In the genomic region with DNA sequence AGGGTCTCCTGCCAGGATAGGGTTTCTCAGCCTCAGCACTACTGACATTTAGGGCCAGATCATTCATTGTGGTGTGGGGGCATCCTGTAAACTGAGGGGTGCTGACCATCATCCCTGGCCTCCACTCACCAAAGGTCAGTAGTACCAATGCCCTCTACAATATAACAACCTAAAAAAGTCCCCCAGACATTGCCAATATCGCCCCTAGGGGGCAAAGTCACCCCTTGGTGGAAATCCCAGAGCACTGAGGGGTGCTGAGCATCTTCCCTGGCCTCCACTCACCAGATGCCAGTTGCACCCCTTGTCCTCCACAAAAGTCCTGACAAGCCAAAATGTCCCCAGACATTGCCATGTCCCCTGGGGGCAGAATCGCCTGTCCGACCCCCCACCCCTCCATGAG, we compare ENCODE assay signal across 1 cellular context.
TF ChIP-seq lines count a peak whose summit lies in the region.

No MANE protein-coding gene starts in this region.

TF ChIP-seq in A549, 52 proteins besides CTCF, POLR2A, EP300 and RAD21 (continued from another document):
- TF ChIP-seq FOSL2 (IDR thresholded peaks at IDR 0.05) (no peak), FOSL2 (CRISPR knock-in tag; IDR thresholded peaks at IDR 0.05) (no peak), CBX8 (IDR thresholded peaks at IDR 0.05) (no peak)
